Comparison of ENCODE assay signal across 2 cellular contexts in genomic region chr12:131620520-131620919, GRCh38.
TF ChIP-seq lines count a peak whose summit lies in the region.

No MANE protein-coding gene starts in this region.

TF ChIP-seq in A549, 52 proteins besides CTCF, POLR2A, EP300 and RAD21:
- TF ChIP-seq CHD2 (IDR thresholded peaks at IDR 0.05; ENCODE audit: low read length, partially characterized antibody) (no peak), BHLHE40 (IDR thresholded peaks at IDR 0.05; ENCODE audit: low read depth, low read length) (no peak), HOXA7 (CRISPR knock-in tag; IDR thresholded peaks at IDR 0.05) (no peak), EHF (CRISPR knock-in tag; IDR thresholded peaks at IDR 0.05) (no peak), USF2 (IDR thresholded peaks at IDR 0.05) (peak; percentile 81)
- TF ChIP-seq, protein P1, sequence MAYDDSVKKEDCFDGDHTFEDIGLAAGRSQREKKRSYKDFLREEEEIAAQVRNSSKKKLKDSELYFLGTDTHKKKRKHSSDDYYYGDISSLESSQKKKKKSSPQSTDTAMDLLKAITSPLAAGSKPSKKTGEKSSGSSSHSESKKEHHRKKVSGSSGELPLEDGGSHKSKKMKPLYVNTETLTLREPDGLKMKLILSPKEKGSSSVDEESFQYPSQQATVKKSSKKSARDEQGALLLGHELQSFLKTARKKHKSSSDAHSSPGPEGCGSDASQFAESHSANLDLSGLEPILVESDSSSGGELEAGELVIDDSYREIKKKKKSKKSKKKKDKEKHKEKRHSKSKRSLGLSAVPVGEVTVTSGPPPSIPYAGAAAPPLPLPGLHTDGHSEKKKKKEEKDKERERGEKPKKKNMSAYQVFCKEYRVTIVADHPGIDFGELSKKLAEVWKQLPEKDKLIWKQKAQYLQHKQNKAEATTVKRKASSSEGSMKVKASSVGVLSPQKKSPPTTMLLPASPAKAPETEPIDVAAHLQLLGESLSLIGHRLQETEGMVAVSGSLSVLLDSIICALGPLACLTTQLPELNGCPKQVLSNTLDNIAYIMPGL (CRISPR knock-in tag; IDR thresholded peaks at IDR 0.05; ENCODE audit: borderline replicate concordance) = no peak

TF ChIP-seq in IMR-90, 13 proteins besides CTCF, POLR2A, EP300 and RAD21:
- TF ChIP-seq CEBPB (IDR thresholded peaks at IDR 0.05; ENCODE audit: low read depth, low read length) = no peak
- TF ChIP-seq USF2 (IDR thresholded peaks at IDR 0.05; ENCODE audit: low read depth, low read length) = peak; percentile 47; the same call in 1 of the 2 replicates
